19 cellular contexts compared by ENCODE assay signal in the genomic region with DNA sequence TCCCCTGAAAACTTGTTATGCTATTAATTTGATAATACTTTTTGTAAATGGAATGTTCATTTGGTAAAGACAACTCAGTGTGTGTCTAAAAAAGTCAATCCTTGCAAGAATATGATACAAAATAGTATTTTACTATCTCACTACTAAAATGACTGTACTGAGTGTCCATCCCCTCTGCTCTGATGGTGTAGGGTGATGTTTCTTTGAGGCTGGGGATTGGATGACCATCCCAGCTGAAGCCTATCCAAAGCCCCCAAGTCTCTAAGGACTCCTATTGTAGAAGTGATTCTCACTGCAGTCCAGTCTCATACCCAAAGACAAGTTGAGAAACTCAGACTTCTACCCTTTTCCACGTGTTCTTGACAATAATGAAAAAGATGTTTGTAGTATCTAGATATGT.
DNase-seq lines count a peak whose midpoint lies in the region; ATAC-seq lines count a peak whose summit lies in the region.
"Had no signal": no experiment of that assay in that cellular context is flagged by ENCODE, and none has a peak within 500 bp of the region (broad histone marks: within the 10 kb centered on the region; RNA-seq: fewer than 3 reads in every experiment).

No MANE protein-coding gene starts in this region.

- H3K4me1 Mint-ChIP-seq in activated CD4-positive, alpha-beta T cell treated with anti-CD3 and anti-CD28 coated beads for 36 hours: peaks cover 75% of the 10 kb centered on the region
- H3K4me1 Mint-ChIP-seq in activated naive CD8-positive, alpha-beta T cell treated with anti-CD3 and anti-CD28 coated beads for 36 hours: peaks cover 68% of the 10 kb centered on the region

- peaks cover 9% of the 10 kb centered on the region for H3K36me3 Mint-ChIP-seq in activated CD4-positive, alpha-beta T cell treated with anti-CD3 and anti-CD28 coated beads for 36 hours (ENCODE audit: low read depth)
- H3K36me3 Mint-ChIP-seq in activated naive CD4-positive, alpha-beta T cell treated with anti-CD3 and anti-CD28 coated beads, Interleukin-2, amount 50 U/mL, for 72 hours: peaks cover 12 to 14% of the 10 kb centered on the region in 2 donors
- peaks cover 13% of the 10 kb centered on the region for H3K36me3 Mint-ChIP-seq in activated naive CD8-positive, alpha-beta T cell treated with anti-CD3 and anti-CD28 coated beads for 36 hours

- peak overlapping the region; percentile 84 for H3K27ac Mint-ChIP-seq in activated CD4-positive, alpha-beta T cell treated with anti-CD3 and anti-CD28 coated beads for 36 hours
- peak overlapping the region; percentile 58 to 93 for H3K27ac Mint-ChIP-seq in activated naive CD4-positive, alpha-beta T cell treated with anti-CD3 and anti-CD28 coated beads, Interleukin-2, amount 50 U/mL, for 72 hours
- H3K27ac Mint-ChIP-seq in activated naive CD8-positive, alpha-beta T cell treated with anti-CD3 and anti-CD28 coated beads for 36 hours: peak overlapping the region; percentile 67

- CTCF ChIA-PET in activated CD4-positive, alpha-beta T cell treated with anti-CD3 and anti-CD28 coated beads for 36 hours (lab: Charles Lee): interaction anchor here (0.9 to 1.0 kb wide), 2 partner anchors 204 to 1057 kb away, joined by 3 to 4 read pairs; no protein-coding TSS in a partner anchor

- no peak for ATAC-seq in activated CD4-positive, alpha-beta T cell treated with anti-CD3 and anti-CD28 coated beads for 36 hours
- peak in 1 of 2 donors; percentile 51 for ATAC-seq in activated naive CD4-positive, alpha-beta T cell treated with anti-CD3 and anti-CD28 coated beads, Interleukin-2, amount 50 U/mL, for 72 hours
- no peak for ATAC-seq in GM18511 (IDR thresholded peaks at IDR 0.05; ENCODE audit: unreplicated experiment)

- DNase-seq in activated CD4-positive, alpha-beta T cell treated with anti-CD3 and anti-CD28 coated beads for 36 hours: no peak
- DNase-seq in activated CD4-positive, alpha-beta T cell treated with anti-CD3 and anti-CD28 coated beads for 48 hours: no peak
- no peak for DNase-seq in activated naive CD4-positive, alpha-beta T cell treated with anti-CD3 and anti-CD28 coated beads, Interleukin-2, amount 50 U/mL, for 72 hours (ENCODE audit: low spot score in 2 of 2)
- DNase-seq in activated naive CD4-positive, alpha-beta T cell treated with Interleukin-2 at 50 U/mL for 16 hours: no peak
- no peak for DNase-seq in activated naive CD8-positive, alpha-beta T cell treated with anti-CD3 and anti-CD28 coated beads for 36 hours
- DNase-seq in NCI-H1436 treated with DMSO at 0.1 percent for 48 hours (lab: John Stamatoyannopoulos, UW): no peak
- no peak for DNase-seq in NCI-H2107 treated with DMSO at 0.1 percent for 48 hours (lab: John Stamatoyannopoulos, UW; ENCODE audit: unreplicated experiment)
- DNase-seq: 8988T; Calu3; CD8-positive, alpha-beta memory T cell; DMS153; GDM1; Kasumi-1; NCI-H1694 treated with DMSO at 0.1 percent for 48 hours; NCI-H2081 treated with DMSO at 0.1 percent for 48 hours; NCI-H446; NCI-H526; Peyer's patch had no signal

- H3K9me3 Mint-ChIP-seq in activated CD4-positive, alpha-beta T cell treated with anti-CD3 and anti-CD28 coated beads for 36 hours (ENCODE audit: low read depth): peaks cover 4% of the 10 kb centered on the region
- H3K9me3 Mint-ChIP-seq in activated naive CD4-positive, alpha-beta T cell treated with anti-CD3 and anti-CD28 coated beads, Interleukin-2, amount 50 U/mL, for 72 hours: peaks cover 3 to 4% of the 10 kb centered on the region in 2 donors
- H3K9me3 Mint-ChIP-seq in activated naive CD8-positive, alpha-beta T cell treated with anti-CD3 and anti-CD28 coated beads for 36 hours: peaks cover 2% of the 10 kb centered on the region
- H3K9me3 Mint-ChIP-seq: CD8-positive, alpha-beta memory T cell had no signal

- H3K27me3 Mint-ChIP-seq in activated CD4-positive, alpha-beta T cell treated with anti-CD3 and anti-CD28 coated beads for 36 hours: no peaks in the 10 kb centered on the region
- no peaks in the 10 kb centered on the region for H3K27me3 Mint-ChIP-seq in activated naive CD8-positive, alpha-beta T cell treated with anti-CD3 and anti-CD28 coated beads for 36 hours
- H3K27me3 Mint-ChIP-seq: CD8-positive, alpha-beta memory T cell had no signal

- POLR2A ChIA-PET in activated CD4-positive, alpha-beta T cell treated with anti-CD3 and anti-CD28 coated beads for 36 hours (lab: Charles Lee): no interaction called here

- no peak overlapping the region for H3K4me3 Mint-ChIP-seq in activated CD4-positive, alpha-beta T cell treated with anti-CD3 and anti-CD28 coated beads for 36 hours
- no peak overlapping the region for H3K4me3 Mint-ChIP-seq in activated naive CD8-positive, alpha-beta T cell treated with anti-CD3 and anti-CD28 coated beads for 36 hours

- intact Hi-C loops in activated CD4-positive, alpha-beta T cell treated with anti-CD3 and anti-CD28 coated beads for 36 hours (cut with DNase I, micrococcal nuclease): loop anchor here in 1 of 2 experiments (2.0 to 5.0 kb wide), 2 partner anchors 25 to 284 kb away; no protein-coding TSS in a partner anchor
